In the genomic region with DNA sequence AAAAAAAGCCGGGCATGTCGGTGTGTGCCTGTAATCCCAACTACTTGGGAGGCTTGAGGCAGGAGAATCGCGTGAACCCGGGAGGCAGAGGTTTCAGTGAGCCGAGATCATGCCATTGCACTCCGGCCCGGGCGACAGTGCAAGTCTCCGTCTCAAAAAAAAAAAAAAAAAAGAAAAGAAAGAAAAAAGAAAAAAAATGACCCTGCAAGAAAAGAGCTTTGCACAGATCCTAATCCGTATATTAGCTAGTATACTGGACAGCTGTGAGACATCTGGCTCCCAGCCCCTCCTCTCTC, we compare ENCODE assay signal across 9 cellular contexts. TPM values are rescaled to one million over a fixed set of nuclear protein-coding genes. Genes with fewer than 3 reads are reported as not detected.
A peak's percentile ranks its signal among the peaks of the same experiment; 100 is the strongest.
DNase-seq lines count a peak whose midpoint lies in the region; ATAC-seq and TF ChIP-seq lines count a peak whose summit lies in the region.
"Had no signal": no experiment of that assay in that cellular context is flagged by ENCODE, and none has a peak within 500 bp of the region (broad histone marks: within the 10 kb centered on the region; RNA-seq: fewer than 3 reads in every experiment).

No MANE protein-coding gene starts in this region.

- H3K9me3 Mint-ChIP-seq in brain (peaks cover 0 to 5% (median 0%) of the 10 kb centered on the region in 5 experiments), natural killer cell (no peaks in the 10 kb centered on the region)

- H3K27me3 Mint-ChIP-seq in brain (peaks cover 9% of the 10 kb centered on the region), natural killer cell (ENCODE audit: low read depth in 2 of 2) (no peaks in the 10 kb centered on the region)

- H3K4me3 ChIP-seq in AG04450 (ENCODE audit: low read depth, low read length) (0 out of 2 replicates have a peak overlapping the region, but pooled peaks have one; percentile 20), HUES6 (ENCODE audit: low read depth, low read length) (no peak overlapping the region; the same call in 1 of the 2 replicates)

- CTCF ChIA-PET in AG04450 (lab: Charles Lee): interaction anchor here (0.7 to 1.1 kb wide), 5 partner anchors 10 to 389 kb away, joined by 3 to 7 read pairs (median 3); no protein-coding TSS in a partner anchor

- H3K9me3 ChIP-seq in AG04450 (ENCODE audit: control insufficient read depth, insufficient read depth, low read length) (no peaks in the 10 kb centered on the region), HUES6 (ENCODE audit: control insufficient read depth, insufficient read depth, low read depth, low read length) (no peaks in the 10 kb centered on the region)

- DNase-seq in AG04450 (ENCODE audit: low read depth, low spot score) (no peak), natural killer cell (no peak), cerebellar cortex (ENCODE audit: low spot score) (no peak), HK-2 (ENCODE audit: unreplicated experiment) (no peak)
- DNase-seq: NCI-H1694 had no signal

- intact Hi-C loops in natural killer cell (cut with micrococcal nuclease): loop anchor here (10.0 kb wide), 1 partner anchor 141 kb away; no protein-coding TSS in a partner anchor

- H3K4me3 Mint-ChIP-seq in brain (peak overlapping the region; percentile 85 to 95 (median 90)), natural killer cell (peak overlapping the region; percentile 65)

- peak overlapping the region; percentile 22 for H3K27ac ChIP-seq in AG04450 (ENCODE audit: low read depth, low read length)
- H3K27ac ChIP-seq in HUES6 (ENCODE audit: low read depth, low read length): peak overlapping the region; percentile 95; the same call in 1 of the 2 replicates

- no peaks in the 10 kb centered on the region for H3K27me3 ChIP-seq in AG04450 (ENCODE audit: control insufficient read depth, insufficient read depth, low read length)
- no peaks in the 10 kb centered on the region for H3K27me3 ChIP-seq in HUES6 (ENCODE audit: control insufficient read depth, insufficient read depth, low read length)

- H3K36me3 Mint-ChIP-seq in brain (no peaks in the 10 kb centered on the region), natural killer cell (no peaks in the 10 kb centered on the region)

- no peak overlapping the region for H3K9ac ChIP-seq in HUES6 (ENCODE audit: low read length)

- TF ChIP-seq CTCF in AG04450 (IDR thresholded peaks at IDR 0.05; ENCODE audit: low read depth, low read length): no peak
- TF ChIP-seq CTCF in brain (conservative IDR thresholded peaks at IDR 0.05): no peak
- TF ChIP-seq CTCF in natural killer cell (IDR thresholded peaks at IDR 0.05): no peak

- peaks cover 19% of the 10 kb centered on the region for H3K4me1 ChIP-seq in HUES6 (ENCODE audit: control insufficient read depth, insufficient read depth, low read length)

- H3K27ac Mint-ChIP-seq in brain (peak overlapping the region; percentile 99 to 100 (median 100)), natural killer cell (peak overlapping the region; percentile 99)

- POLR2A ChIA-PET in AG04450 (lab: Yijun Ruan, JAX): interaction anchor here (0.7 kb wide), 1 partner anchor 1039 kb away, joined by 7 read pairs; no protein-coding TSS in a partner anchor

- H3K4me1 Mint-ChIP-seq in brain: peaks cover 55% of the 10 kb centered on the region
- peaks cover 27 to 45% of the 10 kb centered on the region in 2 donors for H3K4me1 Mint-ChIP-seq in natural killer cell

- ATAC-seq in natural killer cell (no peak), HG03439 (IDR thresholded peaks at IDR 0.05; ENCODE audit: unreplicated experiment) (no peak), GM19452 (IDR thresholded peaks at IDR 0.05; ENCODE audit: unreplicated experiment) (no peak)

- H3K36me3 ChIP-seq in HUES6 (ENCODE audit: control insufficient read depth, insufficient read depth, low read length): no peaks in the 10 kb centered on the region; the same call in 1 of the 2 replicates

RNA-seq across cellular contexts. Expression of a gene that starts 1.0 kb away (rescaled TPM):
- polyA plus RNA-seq in AG04450 (2011; rRNA removed) (99.8 and 122 TPM in 2 replicates), brain (ENCODE audit: insufficient read depth, low read depth, low replicate concordance) (77.4 TPM)
- 106 and 151 TPM in 2 replicates for polyA minus RNA-seq in AG04450 (2011; rRNA and poly(A)+ RNA removed)
- 100 to 1,000 TPM; 234 to 292 (median 261) TPM for total RNA-seq in natural killer cell

RNA-seq across cellular contexts. Expression of a gene that starts 59.7 kb away (rescaled TPM):
- polyA plus RNA-seq in AG04450 (2011; rRNA removed) (0.16 and 0.21 TPM in 2 replicates), brain (ENCODE audit: insufficient read depth, low read depth, low replicate concordance) (9.7 TPM)
- not detected in 2 replicates for polyA minus RNA-seq in AG04450 (2011; rRNA and poly(A)+ RNA removed)
- 1 to 10 TPM; 1.2 to 1.8 (median 1.2) TPM for total RNA-seq in natural killer cell
